ENCODE assay signal across 17 cellular contexts in genomic region chr12:14066021-14066420, GRCh38.
DNase-seq lines count a peak whose midpoint lies in the region; ATAC-seq and TF ChIP-seq lines count a peak whose summit lies in the region.
"Had no signal": no experiment of that assay in that cellular context is flagged by ENCODE, and none has a peak within 500 bp of the region (broad histone marks: within the 10 kb centered on the region; RNA-seq: fewer than 3 reads in every experiment).

No MANE protein-coding gene starts in this region.

- ATAC-seq in PC-3 (no peak), GM21390 (IDR thresholded peaks at IDR 0.05; ENCODE audit: unreplicated experiment) (no peak), HG03175 (IDR thresholded peaks at IDR 0.05; ENCODE audit: unreplicated experiment) (no peak)
- ATAC-seq: Panc1 had no signal

- H3K27ac ChIP-seq in PC-3 (ENCODE audit: low read length): no peak overlapping the region

- POLR2A ChIA-PET in Caco-2 (lab: Charles Lee): no interaction called here
- POLR2A ChIA-PET in PC-3 (lab: Charles Lee; ENCODE audit: unreplicated experiment): no interaction called here

- no peaks in the 10 kb centered on the region for H3K4me1 ChIP-seq in Caco-2
- no peaks in the 10 kb centered on the region for H3K4me1 ChIP-seq in PC-3 (ENCODE audit: insufficient read depth, low read length)

- no peak overlapping the region for H2AFZ ChIP-seq in PC-3 (ENCODE audit: low read length)

- H3K9me3 ChIP-seq in Caco-2 (no peaks in the 10 kb centered on the region), PC-3 (ENCODE audit: low read length) (no peaks in the 10 kb centered on the region)
- H3K9me3 ChIP-seq: SK-N-SH had no signal

- intact Hi-C loops in Caco-2 (cut with micrococcal nuclease; ENCODE audit: unreplicated experiment): no loop called here
- intact Hi-C loops in PC-3 (cut with micrococcal nuclease): no loop called here

- TF ChIP-seq CTCF in Caco-2 (IDR thresholded peaks at IDR 0.05; ENCODE audit: insufficient read depth in 1 of 2, low read depth in 1 of 2, low read length in 1 of 2, severe bottlenecking in 1 of 2, unreplicated experiment in 1 of 2): no peak
- no peak for TF ChIP-seq CTCF in PC-3 (conservative IDR thresholded peaks at IDR 0.05; ENCODE audit: low read depth, low read length)
- TF ChIP-seq CTCF in epithelial cell of esophagus (IDR thresholded peaks at IDR 0.05; ENCODE audit: insufficient read depth, low read depth, low read length, missing control alignments): no peak

- H3K4me3 ChIP-seq in Caco-2 (ENCODE audit: low read depth, low read length) (no peak overlapping the region), PC-3 (ENCODE audit: low read length) (no peak overlapping the region), epithelial cell of esophagus (ENCODE audit: low read length) (no peak overlapping the region)

- H3K4me3 Mint-ChIP-seq in Caco-2 (ENCODE audit: unreplicated experiment): no peak overlapping the region
- H3K4me3 Mint-ChIP-seq: CD4-positive, alpha-beta memory T cell; IgD-negative memory B cell had no signal

- H3K9me3 Mint-ChIP-seq in Caco-2 (ENCODE audit: unreplicated experiment): peaks cover 9% of the 10 kb centered on the region
- H3K9me3 Mint-ChIP-seq: IgD-negative memory B cell had no signal

- no peak overlapping the region for H3K9ac ChIP-seq in PC-3 (ENCODE audit: low read length)
- H3K9ac ChIP-seq: SK-N-SH had no signal

- no peaks in the 10 kb centered on the region for H3K27me3 Mint-ChIP-seq in Caco-2 (ENCODE audit: insufficient read depth, unreplicated experiment)
- H3K27me3 Mint-ChIP-seq: IgD-negative memory B cell had no signal

- no peaks in the 10 kb centered on the region for H4K20me1 ChIP-seq in PC-3 (ENCODE audit: low read length)

- DNase-seq in Caco-2: peak in 1 of 2 experiments; percentile 40
- DNase-seq in PC-3: peak; percentile 54
- peak; percentile 90 for DNase-seq in epithelial cell of esophagus (ENCODE audit: low read depth)
- peak; percentile 84 for DNase-seq in kidney tubule cell (ENCODE audit: low spot score)
- no peak for DNase-seq in SKM-1 (lab: John Stamatoyannopoulos, UW; ENCODE audit: unreplicated experiment)
- DNase-seq in GOT3 (lab: John Stamatoyannopoulos, UW): no peak
- DNase-seq: CD4-positive, alpha-beta memory T cell; GF-D8; Kasumi-1; NCI-H187; NCI-H446 treated with DMSO at 0.1 percent for 48 hours; SHP77; SK-N-SH had no signal

- peak overlapping the region; percentile 43 for H3K27ac Mint-ChIP-seq in Caco-2 (ENCODE audit: unreplicated experiment)
- H3K27ac Mint-ChIP-seq: CD4-positive, alpha-beta memory T cell; IgD-negative memory B cell had no signal

- no peaks in the 10 kb centered on the region for H3K36me3 Mint-ChIP-seq in Caco-2 (ENCODE audit: insufficient read depth, unreplicated experiment)
- H3K36me3 Mint-ChIP-seq: CD4-positive, alpha-beta memory T cell had no signal

- H3K4me2 ChIP-seq in PC-3 (ENCODE audit: low read length): no peak overlapping the region
- H3K4me2 ChIP-seq: SK-N-SH had no signal

- BruUV-seq in Caco-2 (replicated peaks; lab: Mats Ljungman, UMichigan) (no TSS peak), PC-3 (replicated peaks; lab: Mats Ljungman, UMichigan) (no TSS peak)

- no peaks in the 10 kb centered on the region for H3K79me2 ChIP-seq in PC-3 (ENCODE audit: low read length)

- H3F3A ChIP-seq in PC-3 (ENCODE audit: low read length, unreplicated experiment): no peaks in the 10 kb centered on the region

- no peaks in the 10 kb centered on the region for H3K9me2 ChIP-seq in PC-3 (replicated peaks; ENCODE audit: low read length)
- H3K9me2 ChIP-seq: SK-N-SH had no signal

- no peaks in the 10 kb centered on the region for H3K36me3 ChIP-seq in Caco-2 (ENCODE audit: control insufficient read depth, insufficient read depth, low read length)
- no peaks in the 10 kb centered on the region for H3K36me3 ChIP-seq in PC-3 (ENCODE audit: low read depth, low read length)

- H3K27me3 ChIP-seq in Caco-2 (replicated peaks; ENCODE audit: control insufficient read depth, insufficient read depth, low read length) (no peaks in the 10 kb centered on the region), PC-3 (ENCODE audit: low read length) (no peaks in the 10 kb centered on the region)

- H3K4me1 Mint-ChIP-seq in Caco-2 (ENCODE audit: low read depth, unreplicated experiment): peaks cover 16% of the 10 kb centered on the region
- H3K4me1 Mint-ChIP-seq: CD4-positive, alpha-beta memory T cell had no signal

- CTCF ChIA-PET in Caco-2 (lab: Charles Lee) (no interaction called here), PC-3 (lab: Charles Lee) (no interaction called here)

Comparison
In these comparisons a context has a peak if more than half of its experiments do, and no peak if none do; other contexts are left out.
1. DNase-seq: peak in PC-3 (single experiment), epithelial cell of esophagus (single experiment) and kidney tubule cell (single experiment); none in SKM-1 (single experiment) and GOT3 (single experiment).